8 cellular contexts compared by ENCODE assay signal in genomic region chr22:22431271-22432220, GRCh38.
DNase-seq lines count a peak whose midpoint lies in the region; ATAC-seq, FAIRE-seq and TF ChIP-seq lines count a peak whose summit lies in the region.

No MANE protein-coding gene starts in this region.

- no TSS peak for BruUV-seq in OCI-LY7 (replicated peaks; lab: Mats Ljungman, UMichigan)

- no peaks in the 10 kb centered on the region for H3K27me3 ChIP-seq in pancreas

- H3K79me2 ChIP-seq in OCI-LY7 (ENCODE audit: insufficient read depth, low read depth, low read length) = no peaks in the 10 kb centered on the region

- H3K4me1 ChIP-seq in OCI-LY7 (ENCODE audit: insufficient read depth, low read length, poor library complexity, severe bottlenecking) (peaks cover 54% of the 10 kb centered on the region), pancreas (no peaks in the 10 kb centered on the region)

- peak overlapping the region; percentile 31; the same call in 1 of the 2 replicates for H3K4me2 ChIP-seq in OCI-LY7 (ENCODE audit: low read length)

- FAIRE-seq in D721Med (lab: Jason Lieb, UNC) = no peak
- FAIRE-seq in pancreas (lab: Jason Lieb, UNC) = no peak

- no peak overlapping the region for H3K4me3 ChIP-seq in OCI-LY7 (ENCODE audit: low read depth, low read length, poor library complexity, severe bottlenecking)
- no peak overlapping the region for H3K4me3 ChIP-seq in pancreas

- DNase-seq in D721Med (ENCODE audit: insufficient read length, low spot score) (peak; percentile 56), OCI-LY7 (ENCODE audit: low spot score) (peak; percentile 90), fibroblast of the conjunctiva (ENCODE audit: low read depth) (peak; percentile 28), pancreas (peak in 5 of 6 donors; percentile 31 to 68 (median 54)), GF-D8 (lab: John Stamatoyannopoulos, UW) (no peak)
- peak; percentile 40 for DNase-seq in activated T-cell treated with anti-CD3 and anti-CD28 coated beads, Interleukin-2, amount 50 U/mL, for 1 hour

- H3K9me2 ChIP-seq in OCI-LY7 (ENCODE audit: insufficient read depth, low read length) = no peaks in the 10 kb centered on the region

- CTCF ChIA-PET in OCI-LY7 (lab: Charles Lee; ENCODE audit: unreplicated experiment) = interaction anchor here (1.0 to 1.4 kb wide), 3 partner anchors 19 to 62 kb away, joined by 3 read pairs; no protein-coding TSS in a partner anchor

- H3K27ac ChIP-seq in OCI-LY7 (ENCODE audit: low read depth, low read length, poor library complexity, severe bottlenecking) = no peak overlapping the region
- H3K27ac ChIP-seq in pancreas = no peak overlapping the region

- intact Hi-C loops in OCI-LY7 (cut with micrococcal nuclease; ENCODE audit: unreplicated experiment) (loop anchor here (1.0 to 2.0 kb wide), 3 partner anchors 29 to 51 kb away; no protein-coding TSS in a partner anchor), pancreas (cut with DNase I) (no loop called here)

- 41 to 51% methylated on average over 6 to 7 of the region's 7 CpGs for WGBS in pancreas, 2 donors

- TF ChIP-seq CTCF in D721Med (IDR thresholded peaks at IDR 0.05; ENCODE audit: insufficient read depth, missing control alignments) = peak; percentile 62
- TF ChIP-seq CTCF in OCI-LY7 (conservative IDR thresholded peaks at IDR 0.05; ENCODE audit: low read length) = peak; percentile 83
- peak in 3 of 4 donors; percentile 28 to 50 (median 38) for TF ChIP-seq CTCF in pancreas (IDR thresholded peaks at IDR 0.05)

- H2AFZ ChIP-seq in OCI-LY7 (ENCODE audit: low read length) = peak overlapping the region; percentile 14; the same call in 1 of the 2 replicates

- POLR2A ChIA-PET in OCI-LY7 (lab: Charles Lee) = interaction anchor here (0.5 to 1.9 kb wide), 4 partner anchors 16 to 65 kb away, joined by 3 to 7 read pairs (median 5); no protein-coding TSS in a partner anchor

- no peaks in the 10 kb centered on the region for H3K36me3 ChIP-seq in OCI-LY7 (ENCODE audit: insufficient read depth, low read length)
- no peaks in the 10 kb centered on the region for H3K36me3 ChIP-seq in pancreas

- H3K9me3 ChIP-seq in OCI-LY7 (ENCODE audit: low read length) (no peaks in the 10 kb centered on the region), pancreas (no peaks in the 10 kb centered on the region)

- peak; percentile 65 for ATAC-seq in HG03354 (IDR thresholded peaks at IDR 0.05; ENCODE audit: poor library complexity, severe bottlenecking, unreplicated experiment)
- peak; percentile 66 to 88 (median 84) for ATAC-seq in pancreas
- no peak for ATAC-seq in HG03097 (IDR thresholded peaks at IDR 0.05; ENCODE audit: low FRiP score, unreplicated experiment)

- no peaks in the 10 kb centered on the region for H4K20me1 ChIP-seq in OCI-LY7 (ENCODE audit: insufficient read depth, low read length)
